9 cellular contexts compared by ENCODE assay signal in the genomic region with DNA sequence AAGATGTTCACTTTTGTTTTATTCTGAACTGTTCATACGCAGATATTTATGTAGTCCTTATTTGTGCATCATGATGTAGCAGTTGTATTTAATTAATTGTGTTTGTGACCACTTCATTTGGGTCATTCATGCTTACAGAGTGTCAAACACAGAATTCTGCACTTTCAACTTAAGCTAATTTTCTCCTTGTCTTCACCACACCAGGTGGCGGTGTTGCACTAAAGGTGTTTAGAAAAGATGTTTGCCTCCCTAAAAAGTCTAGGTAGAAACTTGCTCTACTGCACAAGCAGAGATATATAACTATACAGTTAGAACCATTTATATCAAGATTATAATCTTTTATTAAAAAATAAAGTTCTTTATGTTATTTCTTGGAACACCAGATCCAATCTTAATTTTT. TPM values are rescaled to one million over a fixed set of nuclear protein-coding genes. Genes with fewer than 3 reads are reported as not detected.
DNase-seq lines count a peak whose midpoint lies in the region; ATAC-seq, FAIRE-seq and TF ChIP-seq lines count a peak whose summit lies in the region.
"Had no signal": no experiment of that assay in that cellular context is flagged by ENCODE, and none has a peak within 500 bp of the region (broad histone marks: within the 10 kb centered on the region; RNA-seq: fewer than 3 reads in every experiment).

No MANE protein-coding gene starts in this region.

- no peak overlapping the region for H3K4me3 Mint-ChIP-seq in H9
- H3K4me3 Mint-ChIP-seq: memory B cell had no signal

- H3K27me3 Mint-ChIP-seq in H9 (ENCODE audit: low read depth): peaks cover 14% of the 10 kb centered on the region; the same call in 1 of the 2 replicates
- H3K27me3 Mint-ChIP-seq: memory B cell had no signal

- H2AK5ac ChIP-seq in H9 (ENCODE audit: insufficient read length, low read length): no peak overlapping the region

- H3K4ac ChIP-seq in H9 (ENCODE audit: low read depth, low read length): no peak overlapping the region

- no peak overlapping the region for H4K91ac ChIP-seq in H9 (ENCODE audit: insufficient read length, low read depth, low read length)

- no peaks in the 10 kb centered on the region for H4K20me1 ChIP-seq in H9 (ENCODE audit: control insufficient read depth, insufficient read depth, insufficient read length)

- WGBS in H9 (ENCODE audit: extremely low coverage, insufficient read length, low lambda C conversion rate): no CpG with 5 or more reads among the region's 2 CpGs

- no peak overlapping the region for H3K23ac ChIP-seq in H9 (ENCODE audit: insufficient read length, low read depth, low read length)

- peaks cover 6% of the 10 kb centered on the region for H3K9me3 ChIP-seq in H9 (ENCODE audit: control insufficient read depth, low read depth, low read length)

- no peak overlapping the region for H2BK12ac ChIP-seq in H9 (ENCODE audit: insufficient read length, low read depth, low read length)

- H3K79me2 ChIP-seq in H9 (ENCODE audit: insufficient read depth, low read length): no peaks in the 10 kb centered on the region

- no peaks in the 10 kb centered on the region for H3K27me3 ChIP-seq in H9 (ENCODE audit: insufficient read depth, low read length)

- H3K56ac ChIP-seq in H9 (ENCODE audit: insufficient read length, low read depth, low read length): no peak overlapping the region

- H3K9ac ChIP-seq in H9 (ENCODE audit: extremely low read depth, insufficient read length, low read length): no peak overlapping the region

- H3K23me2 ChIP-seq in H9 (ENCODE audit: insufficient read length, low read depth, low read length, poor library complexity, severe bottlenecking): no peaks in the 10 kb centered on the region

- H3K27ac Mint-ChIP-seq in H9: no peak overlapping the region

- CTCF ChIA-PET in RWPE1 (lab: Yijun Ruan, JAX): interaction anchor here (0.6 to 3.3 kb wide), 6 partner anchors 49 to 521 kb away, joined by 3 to 26 read pairs (median 4); no protein-coding TSS in a partner anchor

- no peak overlapping the region for H3T11ph ChIP-seq in H9 (ENCODE audit: low read length)

- H2BK15ac ChIP-seq in H9 (ENCODE audit: low read depth, low read length): no peak overlapping the region

- H4K5ac ChIP-seq in H9 (ENCODE audit: insufficient read length, low read depth, low read length): no peak overlapping the region

- H3K79me1 ChIP-seq in H9 (ENCODE audit: insufficient read depth, low read depth, low read length, poor library complexity, severe bottlenecking): no peaks in the 10 kb centered on the region

- DNase-seq in D721Med (ENCODE audit: insufficient read length, low spot score) (no peak), H9 (no peak), RWPE1 (ENCODE audit: low spot score) (peak; percentile 14), kidney glomerular epithelial cell (lab: John Stamatoyannopoulos, UW) (peak; percentile 41), MV-4-11 (lab: John Stamatoyannopoulos, UW) (no peak)

- H2BK5ac ChIP-seq in H9 (ENCODE audit: insufficient read length, low read length): no peak overlapping the region

- peaks cover 8 to 14% of the 10 kb centered on the region in 2 experiments for H3K4me1 Mint-ChIP-seq in H9

- no peaks in the 10 kb centered on the region; a peak in 1 of 7 replicates for H3K36me3 Mint-ChIP-seq in H9 (ENCODE audit: insufficient read depth in 1 of 3, low read depth in 3 of 3)

- no peaks in the 10 kb centered on the region; a peak in 1 of 5 replicates for H3K9me3 Mint-ChIP-seq in H9

- TF ChIP-seq CTCF in D721Med (IDR thresholded peaks at IDR 0.05; ENCODE audit: insufficient read depth, missing control alignments) (peak; percentile 43), H9 (conservative IDR thresholded peaks at IDR 0.05) (peak; percentile 70), RWPE1 (conservative IDR thresholded peaks at IDR 0.05; ENCODE audit: low read depth) (peak; percentile 45)

- no peaks in the 10 kb centered on the region for H3K4me1 ChIP-seq in H9 (ENCODE audit: insufficient read depth, low read length)

- POLR2A ChIA-PET in RWPE1 (lab: Yijun Ruan, JAX; ENCODE audit: low non-redundant PET): no interaction called here

- H2AFZ ChIP-seq in H9 (ENCODE audit: low read length): no peak overlapping the region

- H2BK20ac ChIP-seq in H9 (ENCODE audit: low read depth, low read length, poor library complexity, severe bottlenecking): no peak overlapping the region

- no peak overlapping the region for H3K18ac ChIP-seq in H9 (ENCODE audit: insufficient read length, low read depth, low read length)

- H3K4me2 ChIP-seq in H9 (ENCODE audit: insufficient read depth, insufficient read length, low read length): no peak overlapping the region

- ATAC-seq in GM18861 (IDR thresholded peaks at IDR 0.05; ENCODE audit: unreplicated experiment): no peak
- no peak for ATAC-seq in HG03196 (IDR thresholded peaks at IDR 0.05; ENCODE audit: unreplicated experiment)
- ATAC-seq in GM19452 (IDR thresholded peaks at IDR 0.05; ENCODE audit: unreplicated experiment): no peak

- H4K8ac ChIP-seq in H9 (replicated peaks; ENCODE audit: insufficient read length, low read depth, low read length): no peak overlapping the region

- H2BK120ac ChIP-seq in H9 (ENCODE audit: low read depth, low read length, poor library complexity, severe bottlenecking): no peak overlapping the region

- no peak overlapping the region for H3K14ac ChIP-seq in H9 (ENCODE audit: insufficient read depth, low read length)

- no peak for FAIRE-seq in D721Med (lab: Jason Lieb, UNC)

- no peak overlapping the region for H3K27ac ChIP-seq in H9 (ENCODE audit: insufficient read length, low read depth, low read length)
- H3K27ac ChIP-seq in RWPE1: no peak overlapping the region

RNA-seq across cellular contexts. Expression of gene TAS2R38, which starts 1.3 kb away (rescaled TPM):
- not detected in 2 replicates for total RNA-seq in H9 (2021)

RNA-seq across cellular contexts. Expression of gene MGAM, which starts 20.8 kb away (rescaled TPM):
- 0.02 TPM in 1 of 2 replicates, not detected in the other for total RNA-seq in H9 (2021)

RNA-seq across cellular contexts. Expression of gene CLEC5A, which starts 28.1 kb away (rescaled TPM):
- not detected in 2 replicates for total RNA-seq in H9 (2021)

RNA-seq across cellular contexts. Expression of gene OR9A4, which starts 58.6 kb away (rescaled TPM):
- not detected in 2 replicates for total RNA-seq in H9 (2021)

Comparison
In these comparisons a context has a peak if more than half of its experiments do, and no peak if none do; other contexts are left out.
1. DNase-seq: peak in RWPE1 (single experiment) and kidney glomerular epithelial cell (single experiment); none in D721Med (single experiment), H9 (single experiment) and MV-4-11 (single experiment).
2. Peak in every context shown above with its lines, with median percentiles within 50 percentile points of each other: CTCF ChIP-seq.